ENCODE assay signal across 8 cellular contexts in genomic region chr7:517848-518629, GRCh38. TPM values are rescaled to one million over a fixed set of nuclear protein-coding genes. Genes with fewer than 3 reads are reported as not detected.
DNase-seq lines count a peak whose midpoint lies in the region; ATAC-seq, FAIRE-seq and TF ChIP-seq lines count a peak whose summit lies in the region.

No MANE protein-coding gene starts in this region.

- ATAC-seq in heart right ventricle (peak in 3 of 8 donors; percentile 15 to 23 (median 18)), pancreas (peak; percentile 25 to 46 (median 31)), GM18519 (IDR thresholded peaks at IDR 0.05; ENCODE audit: low FRiP score, unreplicated experiment) (no peak), HG03039 (IDR thresholded peaks at IDR 0.05; ENCODE audit: unreplicated experiment) (no peak)

- intact Hi-C loops in heart right ventricle (cut with DNase I): loop anchor here in 9 of 10 donors (2.0 to 10.0 kb wide), 10 partner anchors 137 to 229 kb away; partner anchors contain the start of genes DNAAF5 (in 2 of the 9) and PRKAR1B (in 2 of the 9)
- intact Hi-C loops in pancreas (cut with DNase I): no loop called here

- H4K20me1 ChIP-seq in BLaER1: peaks cover 71% of the 10 kb centered on the region

- no peak for TF ChIP-seq CTCF in heart right ventricle (IDR thresholded peaks at IDR 0.05)
- TF ChIP-seq CTCF in pancreas (IDR thresholded peaks at IDR 0.05): no peak

- H3K4me3 ChIP-seq in BLaER1 (peak overlapping the region; percentile 75), HUES64 (ENCODE audit: low read length) (peak overlapping the region; percentile 84), adipocyte (ENCODE audit: low read length) (peak overlapping the region; percentile 78), heart right ventricle (peak overlapping the region; percentile 56 to 95 (median 75)), pancreas (peak overlapping the region; percentile 71 to 100 (median 88))

- peaks cover 99% of the 10 kb centered on the region for H3K27me3 ChIP-seq in BLaER1
- peaks cover 50% of the 10 kb centered on the region for H3K27me3 ChIP-seq in HUES64 (ENCODE audit: insufficient read depth, low read length)
- H3K27me3 ChIP-seq in adipocyte (replicated peaks; ENCODE audit: control insufficient read depth, insufficient read depth, low read length): peaks cover 18% of the 10 kb centered on the region
- peaks cover 0 to 72% (median 22%) of the 10 kb centered on the region in 7 donors for H3K27me3 ChIP-seq in heart right ventricle
- no peaks in the 10 kb centered on the region for H3K27me3 ChIP-seq in pancreas

- FAIRE-seq in pancreas (lab: Jason Lieb, UNC): no peak

- no peak overlapping the region for H3K9ac ChIP-seq in BLaER1
- peak overlapping the region; percentile 60; the same call in 1 of the 2 replicates for H3K9ac ChIP-seq in HUES64 (ENCODE audit: low read depth, low read length)
- H3K9ac ChIP-seq in adipocyte (ENCODE audit: low read length): peak overlapping the region; percentile 63

- peak; percentile 85 for DNase-seq in adipocyte (ENCODE audit: low read depth)
- peak; percentile 66 to 72 for DNase-seq in heart right ventricle
- peak in 5 of 6 donors; percentile 55 to 89 (median 74) for DNase-seq in pancreas
- DNase-seq in NCI-H1092 treated with DMSO at 0.1 percent for 48 hours (lab: John Stamatoyannopoulos, UW): no peak

- H3K4me1 ChIP-seq in BLaER1 (peaks cover 75% of the 10 kb centered on the region), HUES64 (ENCODE audit: insufficient read depth, low read length) (peaks cover 22% of the 10 kb centered on the region), adipocyte (ENCODE audit: control insufficient read depth, insufficient read depth, low read length) (peaks cover 4% of the 10 kb centered on the region), heart right ventricle (peaks cover 33 to 74% (median 65%) of the 10 kb centered on the region in 9 donors), pancreas (peaks cover 3 to 26% (median 15%) of the 10 kb centered on the region in 3 donors)

- H3K36me3 ChIP-seq in BLaER1 (no peaks in the 10 kb centered on the region), HUES64 (ENCODE audit: insufficient read depth, low read length) (no peaks in the 10 kb centered on the region), adipocyte (ENCODE audit: control insufficient read depth, insufficient read depth, low read length, severe bottlenecking) (no peaks in the 10 kb centered on the region), heart right ventricle (no peaks in the 10 kb centered on the region), pancreas (no peaks in the 10 kb centered on the region)

- under 1% methylated on average over 67 of the region's 67 CpGs for WGBS in HUES64
- WGBS in heart right ventricle, 2 donors: 1% methylated on average over 57 to 67 of the region's 67 CpGs
- 0 to 1% methylated on average over 32 to 67 of the region's 67 CpGs for WGBS in pancreas, 2 donors

- H3K27ac ChIP-seq in BLaER1: no peak overlapping the region
- no peak overlapping the region for H3K27ac ChIP-seq in HUES64 (ENCODE audit: low read depth, low read length)
- H3K27ac ChIP-seq in heart right ventricle: peak overlapping the region; percentile 83 to 95 (median 90)
- H3K27ac ChIP-seq in pancreas: peak overlapping the region; percentile 83 to 94 (median 92)

- no peaks in the 10 kb centered on the region for H3K9me3 ChIP-seq in BLaER1
- H3K9me3 ChIP-seq in HUES64 (ENCODE audit: insufficient read depth, low read depth, low read length): no peaks in the 10 kb centered on the region
- H3K9me3 ChIP-seq in adipocyte (ENCODE audit: control insufficient read depth, low read length): no peaks in the 10 kb centered on the region
- H3K9me3 ChIP-seq in heart right ventricle: no peaks in the 10 kb centered on the region
- no peaks in the 10 kb centered on the region for H3K9me3 ChIP-seq in pancreas

- H3K4me2 ChIP-seq in BLaER1: peak overlapping the region; percentile 93

RNA-seq across cellular contexts. Expression of gene PDGFA, which starts 1.6 kb away (rescaled TPM):
- 25.8 TPM for polyA plus RNA-seq in HUES64 (2013, experiment 1 of 2)
- polyA plus RNA-seq in HUES64 (2013, experiment 2 of 2): 27.5 TPM
- total RNA-seq in heart right ventricle: 10 to 100 TPM; 16.7 to 38.5 (median 27.9) TPM
- polyA plus RNA-seq in heart right ventricle: 10 to 100 TPM; 14.3 to 18.3 TPM
- 100 to 1,000 TPM in 1 of 6 donors, 10 to 100 TPM in 5; 54.1 to 175 (median 81.5) TPM for total RNA-seq in pancreas
- 10 to 100 TPM; 53.3 to 60.4 TPM for polyA plus RNA-seq in pancreas

Comparison
In these comparisons a context has a peak if more than half of its experiments do, and no peak if none do; other contexts are left out.
1. H3K27ac ChIP-seq: peak in heart right ventricle (10 of 10) and pancreas (4 of 4); none in BLaER1 (single experiment) and HUES64 (single experiment).
2. ATAC-seq: peak in pancreas (4 of 4); none in GM18519 (single experiment) and HG03039 (single experiment).
3. intact Hi-C loops: an anchor here in heart right ventricle (2.0 to 10.0 kb wide); none called in pancreas.
4. Peak in every context shown above with its lines, with median percentiles within 50 percentile points of each other: H3K4me3 ChIP-seq.